Comparison of ENCODE assay signal across 10 cellular contexts in genomic region chr14:49945448-49946319, GRCh38. TPM values are rescaled to one million over a fixed set of nuclear protein-coding genes. Genes with fewer than 3 reads are reported as not detected.
DNase-seq lines count a peak whose midpoint lies in the region; ATAC-seq and TF ChIP-seq lines count a peak whose summit lies in the region.
"Had no signal": no experiment of that assay in that cellular context is flagged by ENCODE, and none has a peak within 500 bp of the region (broad histone marks: within the 10 kb centered on the region; RNA-seq: fewer than 3 reads in every experiment).

No MANE protein-coding gene starts in this region.

- ATAC-seq in stimulated activated memory B cell treated with anti-CD40 and anti-IgM and Interleukin-4, amounts not matched to agents 10 μg/mL and 1 μg/mL and 100 μg/mL, for 72 hours: peak; percentile 36
- no peak for ATAC-seq in HG03196 (IDR thresholded peaks at IDR 0.05; ENCODE audit: unreplicated experiment)

- H3K27ac Mint-ChIP-seq in activated CD4-positive, alpha-beta T cell treated with anti-CD3 and anti-CD28 coated beads, Interleukin-2, amount 10 ng/mL, durations not matched to agents 7 days and 5 days: peak overlapping the region; percentile 91
- peak overlapping the region; percentile 83 for H3K27ac Mint-ChIP-seq in activated CD4-positive, alpha-beta memory T cell treated with anti-CD3 and anti-CD28 coated beads for 36 hours
- peak overlapping the region; percentile 40 for H3K27ac Mint-ChIP-seq in stimulated activated memory B cell treated with anti-CD40 and anti-IgM and Interleukin-4, amounts not matched to agents 10 μg/mL and 1 μg/mL and 100 μg/mL, for 72 hours

- no peaks in the 10 kb centered on the region for H3K27me3 ChIP-seq in thyroid gland
- H3K27me3 ChIP-seq: tibial nerve had no signal

- H3K36me3 Mint-ChIP-seq in activated CD4-positive, alpha-beta T cell treated with anti-CD3 and anti-CD28 coated beads, Interleukin-2, amount 10 ng/mL, durations not matched to agents 7 days and 5 days (ENCODE audit: low read depth): peaks cover 26% of the 10 kb centered on the region
- H3K36me3 Mint-ChIP-seq in activated CD4-positive, alpha-beta memory T cell treated with anti-CD3 and anti-CD28 coated beads for 36 hours: peaks cover 12% of the 10 kb centered on the region
- peaks cover 26% of the 10 kb centered on the region for H3K36me3 Mint-ChIP-seq in stimulated activated memory B cell treated with anti-CD40 and anti-IgM and Interleukin-4, amounts not matched to agents 10 μg/mL and 1 μg/mL and 100 μg/mL, for 72 hours

- no peak for TF ChIP-seq POLR2A in thyroid gland (IDR thresholded peaks at IDR 0.05)

- no peaks in the 10 kb centered on the region for H3K9me3 ChIP-seq in thyroid gland
- H3K9me3 ChIP-seq: tibial nerve had no signal

- POLR2A ChIA-PET in activated CD4-positive, alpha-beta T cell treated with anti-CD3 and anti-CD28 coated beads, Interleukin-2, amount 10 ng/mL, durations not matched to agents 7 days and 5 days (lab: Charles Lee): interaction anchor here (0.6 to 0.7 kb wide), 3 partner anchors 31 to 117 kb away, joined by 3 to 7 read pairs (median 4); no protein-coding TSS in a partner anchor
- POLR2A ChIA-PET in activated CD4-positive, alpha-beta memory T cell treated with anti-CD3 and anti-CD28 coated beads for 36 hours (lab: Charles Lee): interaction anchor here (0.6 to 1.2 kb wide), 8 partner anchors 17 to 238 kb away, joined by 3 to 6 read pairs (median 4); no protein-coding TSS in a partner anchor

- intact Hi-C loops in activated CD4-positive, alpha-beta memory T cell treated with anti-CD3 and anti-CD28 coated beads for 36 hours (cut with micrococcal nuclease): loop anchor here (1.0 to 2.0 kb wide), 3 partner anchors 25 to 47 kb away; no protein-coding TSS in a partner anchor
- intact Hi-C loops in thyroid gland (cut with DNase I): no loop called here

- DNase-seq in activated CD4-positive, alpha-beta T cell treated with anti-CD3 and anti-CD28 coated beads, Interleukin-2, amount 10 ng/mL, durations not matched to agents 7 days and 5 days: no peak
- no peak for DNase-seq in activated CD4-positive, alpha-beta T cell treated with anti-CD3 and anti-CD28 coated beads for 48 hours
- DNase-seq in activated CD4-positive, alpha-beta memory T cell treated with anti-CD3 and anti-CD28 coated beads for 36 hours: no peak
- peak; percentile 79 for DNase-seq in fibroblast of villous mesenchyme (ENCODE audit: low read depth)
- DNase-seq in thyroid gland: no peak
- no peak for DNase-seq in occipital lobe (lab: John Stamatoyannopoulos, UW)
- DNase-seq: stimulated activated CD4-positive, alpha-beta T cell treated with anti-CD3 and anti-CD28 coated beads, Interleukin-2, amount 100 ng/mL, for 24 hours had no signal

- H3K4me1 ChIP-seq in thyroid gland: peaks cover 13 to 15% of the 10 kb centered on the region in 2 donors

- no peak for TF ChIP-seq CTCF in fibroblast of villous mesenchyme (IDR thresholded peaks at IDR 0.05; ENCODE audit: insufficient read depth, low read depth, low read length)
- TF ChIP-seq CTCF in thyroid gland (IDR thresholded peaks at IDR 0.05): no peak

- H3K27me3 Mint-ChIP-seq in activated CD4-positive, alpha-beta T cell treated with anti-CD3 and anti-CD28 coated beads, Interleukin-2, amount 10 ng/mL, durations not matched to agents 7 days and 5 days: no peaks in the 10 kb centered on the region
- H3K27me3 Mint-ChIP-seq in activated CD4-positive, alpha-beta memory T cell treated with anti-CD3 and anti-CD28 coated beads for 36 hours: no peaks in the 10 kb centered on the region
- no peaks in the 10 kb centered on the region for H3K27me3 Mint-ChIP-seq in stimulated activated memory B cell treated with anti-CD40 and anti-IgM and Interleukin-4, amounts not matched to agents 10 μg/mL and 1 μg/mL and 100 μg/mL, for 72 hours

- H3K9me3 Mint-ChIP-seq in activated CD4-positive, alpha-beta T cell treated with anti-CD3 and anti-CD28 coated beads, Interleukin-2, amount 10 ng/mL, durations not matched to agents 7 days and 5 days: peaks cover 17% of the 10 kb centered on the region
- peaks cover 15% of the 10 kb centered on the region for H3K9me3 Mint-ChIP-seq in activated CD4-positive, alpha-beta memory T cell treated with anti-CD3 and anti-CD28 coated beads for 36 hours
- peaks cover 4% of the 10 kb centered on the region for H3K9me3 Mint-ChIP-seq in stimulated activated memory B cell treated with anti-CD40 and anti-IgM and Interleukin-4, amounts not matched to agents 10 μg/mL and 1 μg/mL and 100 μg/mL, for 72 hours

- no peak overlapping the region for H3K27ac ChIP-seq in thyroid gland

- H3K4me3 ChIP-seq in fibroblast of villous mesenchyme (ENCODE audit: low read depth, low read length): no peak overlapping the region
- H3K4me3 ChIP-seq in thyroid gland (replicated peaks in 1 of 3): no peak overlapping the region
- H3K4me3 ChIP-seq: tibial nerve had no signal

- 83 to 87% methylated on average over 5 to 8 of the region's 8 CpGs for WGBS in thyroid gland, 2 donors

- peaks cover 73% of the 10 kb centered on the region for H3K4me1 Mint-ChIP-seq in activated CD4-positive, alpha-beta T cell treated with anti-CD3 and anti-CD28 coated beads, Interleukin-2, amount 10 ng/mL, durations not matched to agents 7 days and 5 days
- peaks cover 74% of the 10 kb centered on the region for H3K4me1 Mint-ChIP-seq in activated CD4-positive, alpha-beta memory T cell treated with anti-CD3 and anti-CD28 coated beads for 36 hours (ENCODE audit: low read depth)
- peaks cover 42% of the 10 kb centered on the region for H3K4me1 Mint-ChIP-seq in stimulated activated memory B cell treated with anti-CD40 and anti-IgM and Interleukin-4, amounts not matched to agents 10 μg/mL and 1 μg/mL and 100 μg/mL, for 72 hours

- peak overlapping the region; percentile 6 for H3K4me3 Mint-ChIP-seq in activated CD4-positive, alpha-beta T cell treated with anti-CD3 and anti-CD28 coated beads, Interleukin-2, amount 10 ng/mL, durations not matched to agents 7 days and 5 days
- peak overlapping the region; percentile 6 for H3K4me3 Mint-ChIP-seq in activated CD4-positive, alpha-beta memory T cell treated with anti-CD3 and anti-CD28 coated beads for 36 hours
- no peak overlapping the region for H3K4me3 Mint-ChIP-seq in stimulated activated memory B cell treated with anti-CD40 and anti-IgM and Interleukin-4, amounts not matched to agents 10 μg/mL and 1 μg/mL and 100 μg/mL, for 72 hours

- H3K36me3 ChIP-seq in thyroid gland: no peaks in the 10 kb centered on the region
- H3K36me3 ChIP-seq: tibial nerve had no signal

- CTCF ChIA-PET in activated CD4-positive, alpha-beta T cell treated with anti-CD3 and anti-CD28 coated beads, Interleukin-2, amount 10 ng/mL, durations not matched to agents 7 days and 5 days (lab: Charles Lee): interaction anchor here (0.6 to 2.5 kb wide), 14 partner anchors 10 to 151 kb away, joined by 3 to 11 read pairs (median 4); no protein-coding TSS in a partner anchor
- CTCF ChIA-PET in activated CD4-positive, alpha-beta memory T cell treated with anti-CD3 and anti-CD28 coated beads for 36 hours (lab: Charles Lee): interaction anchor here (0.6 to 2.5 kb wide), 6 partner anchors 25 to 141 kb away, joined by 3 to 11 read pairs (median 4); no protein-coding TSS in a partner anchor

RNA-seq across cellular contexts. Expression of gene ARF6, which starts 52.8 kb away (rescaled TPM):
- total RNA-seq in activated CD4-positive, alpha-beta T cell treated with anti-CD3 and anti-CD28 coated beads, Interleukin-2, amount 10 ng/mL, durations not matched to agents 7 days and 5 days: 100 to 1,000 TPM; 160 to 165 TPM
- total RNA-seq in activated CD4-positive, alpha-beta memory T cell treated with anti-CD3 and anti-CD28 coated beads for 36 hours: 100 to 1,000 TPM; 198 to 202 TPM
- total RNA-seq in fibroblast of villous mesenchyme (60.2 and 111 TPM in 2 replicates), thyroid gland (10 to 100 TPM; 35.6 to 59.4 (median 48.5) TPM), occipital lobe (61.3 TPM)

Comparison
In these comparisons a context has a peak if more than half of its experiments do, and no peak if none do; other contexts are left out.
1. H3K27ac Mint-ChIP-seq: peak in every context shown above with its lines; median percentile 91 in activated CD4-positive, alpha-beta T cell treated with anti-CD3 and anti-CD28 coated beads, Interleukin-2, amount 10 ng/mL, durations not matched to agents 7 days and 5 days; 83 in activated CD4-positive, alpha-beta memory T cell treated with anti-CD3 and anti-CD28 coated beads for 36 hours; 40 in stimulated activated memory B cell treated with anti-CD40 and anti-IgM and Interleukin-4, amounts not matched to agents 10 μg/mL and 1 μg/mL and 100 μg/mL, for 72 hours.